Comparison of ENCODE assay signal across 10 cellular contexts in genomic region chr14:34930591-34931069, GRCh38. TPM values are rescaled to one million over a fixed set of nuclear protein-coding genes. Genes with fewer than 3 reads are reported as not detected.
DNase-seq lines count a peak whose midpoint lies in the region; ATAC-seq, FAIRE-seq and TF ChIP-seq lines count a peak whose summit lies in the region.
"Had no signal": no experiment of that assay in that cellular context is flagged by ENCODE, and none has a peak within 500 bp of the region (broad histone marks: within the 10 kb centered on the region; RNA-seq: fewer than 3 reads in every experiment).

No MANE protein-coding gene starts in this region.

- H3K79me2 ChIP-seq in OCI-LY3 (ENCODE audit: low read length) (no peaks in the 10 kb centered on the region), osteoblast (ENCODE audit: insufficient read depth, low read length) (no peaks in the 10 kb centered on the region)

- H2AFZ ChIP-seq in OCI-LY3 (ENCODE audit: low read depth, low read length) (peak overlapping the region; percentile 96; the same call in 1 of the 2 replicates), osteoblast (ENCODE audit: low read length) (no peak overlapping the region)

- H3K9me3 ChIP-seq in OCI-LY3 (ENCODE audit: insufficient read depth, low read length) (no peaks in the 10 kb centered on the region), mucosa of rectum (ENCODE audit: control insufficient read depth in 2 of 2, low read length in 2 of 2) (no peaks in the 10 kb centered on the region), osteoblast (ENCODE audit: low read depth, low read length) (no peaks in the 10 kb centered on the region)
- H3K9me3 ChIP-seq: heart right ventricle had no signal

- H3K4me3 ChIP-seq in OCI-LY3 (ENCODE audit: low read length) (peak overlapping the region; percentile 63), mucosa of rectum (ENCODE audit: low read length in 2 of 2) (peak overlapping the region in 1 of 2 donors; percentile 48), osteoblast (ENCODE audit: insufficient read depth, low read length) (no peak overlapping the region)
- H3K4me3 ChIP-seq: heart right ventricle had no signal

- H3K27ac ChIP-seq in OCI-LY3 (ENCODE audit: low read length) (peak overlapping the region; percentile 87), mucosa of rectum (ENCODE audit: low read depth in 2 of 2, low read length in 2 of 2) (peak overlapping the region; percentile 53 to 61), caudate nucleus (ENCODE audit: low read depth, low read length) (no peak overlapping the region), osteoblast (ENCODE audit: low read depth, low read length) (no peak overlapping the region)

- ATAC-seq in GM21390 (IDR thresholded peaks at IDR 0.05; ENCODE audit: unreplicated experiment) (peak; percentile 77), GM19328 (IDR thresholded peaks at IDR 0.05; ENCODE audit: unreplicated experiment) (no peak)

- peaks cover 24% of the 10 kb centered on the region for H3K4me1 ChIP-seq in OCI-LY3 (ENCODE audit: low read length)
- H3K4me1 ChIP-seq in mucosa of rectum (ENCODE audit: control insufficient read depth in 2 of 2, insufficient read depth in 2 of 2, low read length in 2 of 2): peaks cover 0 to 6% of the 10 kb centered on the region in 2 donors
- peaks cover 7% of the 10 kb centered on the region for H3K4me1 ChIP-seq in osteoblast (ENCODE audit: insufficient read depth, low read length)

- H3K4me2 ChIP-seq in OCI-LY3 (ENCODE audit: low read length) (peak overlapping the region; percentile 81), osteoblast (ENCODE audit: insufficient read depth, low read length) (no peak overlapping the region)

- FAIRE-seq in GM18507 (lab: Jason Lieb, UNC): peak; percentile 62

- H3K27me3 ChIP-seq in OCI-LY3 (ENCODE audit: low read depth, low read length): no peaks in the 10 kb centered on the region
- no peaks in the 10 kb centered on the region for H3K27me3 ChIP-seq in mucosa of rectum (ENCODE audit: control insufficient read depth in 2 of 2, insufficient read depth in 2 of 2, low read length in 2 of 2)
- H3K27me3 ChIP-seq in osteoblast (ENCODE audit: insufficient read depth, low read length): no peaks in the 10 kb centered on the region
- H3K27me3 ChIP-seq: heart right ventricle had no signal

- no peaks in the 10 kb centered on the region for H4K20me1 ChIP-seq in OCI-LY3 (ENCODE audit: insufficient read depth, low read length)
- H4K20me1 ChIP-seq in osteoblast (ENCODE audit: insufficient read depth, low read length): no peaks in the 10 kb centered on the region

- H3K9ac ChIP-seq in OCI-LY3 (ENCODE audit: low read length) (peak overlapping the region; percentile 63), mucosa of rectum (ENCODE audit: low read depth in 1 of 2, low read length in 2 of 2) (peak overlapping the region; percentile 36 to 63)

- H3K36me3 ChIP-seq in OCI-LY3 (replicated peaks; ENCODE audit: low read depth, low read length): no peaks in the 10 kb centered on the region
- H3K36me3 ChIP-seq in mucosa of rectum (ENCODE audit: control insufficient read depth in 2 of 2, insufficient read depth in 2 of 2, low read length in 2 of 2): no peaks in the 10 kb centered on the region
- no peaks in the 10 kb centered on the region for H3K36me3 ChIP-seq in osteoblast (ENCODE audit: insufficient read depth, low read length)

- peak; percentile 17 for DNase-seq in GM18507 (ENCODE audit: extremely low spot score, insufficient read length, low read depth)
- DNase-seq in caudate nucleus (lab: John Stamatoyannopoulos, UW): no peak
- no peak for DNase-seq in osteoblast (ENCODE audit: insufficient read length, low spot score, missing footprints)
- no peak for DNase-seq in NCI-H510A (lab: John Stamatoyannopoulos, UW)
- DNase-seq: heart right ventricle, NCI-H146 had no signal

- TF ChIP-seq CTCF in OCI-LY3 (IDR thresholded peaks at IDR 0.05; ENCODE audit: low read depth, low read length) (no peak), osteoblast (IDR thresholded peaks at IDR 0.05; ENCODE audit: extremely low read depth, low read depth, low read length) (no peak)

RNA-seq across cellular contexts. Expression of gene SRP54, which starts 52.2 kb away (rescaled TPM):
- total RNA-seq in osteoblast: 66.6 and 72.0 TPM in 2 replicates

RNA-seq across cellular contexts. Expression of gene BAZ1A, which starts 55.5 kb away (rescaled TPM):
- 23.9 and 25.9 TPM in 2 replicates for total RNA-seq in osteoblast

Comparison
In these comparisons a context has a peak if more than half of its experiments do, and no peak if none do; other contexts are left out.
1. H3K27ac ChIP-seq: peak in OCI-LY3 (single experiment) and mucosa of rectum (2 of 2); none in caudate nucleus (single experiment) and osteoblast (single experiment).